ENCODE assay signal across 8 cellular contexts in genomic region chr19:7197169-7197759, GRCh38.
A peak's percentile ranks its signal among the peaks of the same experiment; 100 is the strongest.
DNase-seq lines count a peak whose midpoint lies in the region; ATAC-seq and TF ChIP-seq lines count a peak whose summit lies in the region.

No MANE protein-coding gene starts in this region.

- no peaks in the 10 kb centered on the region for H3F3A ChIP-seq in neural cell (ENCODE audit: insufficient read depth, low read length, poor library complexity, severe bottlenecking)

- no peaks in the 10 kb centered on the region for H3K9me2 ChIP-seq in neural cell (ENCODE audit: insufficient read depth, low read length)

- ATAC-seq in GM21576 (IDR thresholded peaks at IDR 0.05; ENCODE audit: unreplicated experiment): peak; percentile 61
- peak; percentile 88 for ATAC-seq in foreskin keratinocyte
- ATAC-seq in stimulated activated naive CD8-positive, alpha-beta T cell treated with anti-CD3 and anti-CD28 coated beads, Interleukin-15, Interleukin-2, amounts not matched to agents 100 U/mL and 50 U/mL, for 24 hours: peak; percentile 87

- H3K27ac ChIP-seq in foreskin keratinocyte (no peak overlapping the region), neural cell (ENCODE audit: low read length) (peak overlapping the region; percentile 87)

- TF ChIP-seq EP300 in Ishikawa (IDR thresholded peaks at IDR 0.05; ENCODE audit: borderline replicate concordance) (no peak), neural cell (conservative IDR thresholded peaks at IDR 0.05; ENCODE audit: poor library complexity, severe bottlenecking) (peak; percentile 67)

- DNase-seq in DMS114 treated with DMSO at 0.1 percent for 48 hours (lab: John Stamatoyannopoulos, UW; ENCODE audit: unreplicated experiment) (peak; percentile 60), SIG-M5 treated with dmso at 0.1 percent for 504 hours (lab: John Stamatoyannopoulos, UW; ENCODE audit: unreplicated experiment) (peak; percentile 92), foreskin keratinocyte (peak; percentile 58 to 88)
- peak; percentile 58 to 89 (median 77) for DNase-seq in activated naive CD4-positive, alpha-beta T cell (lab: John Stamatoyannopoulos, UW)
- peak; percentile 91 for DNase-seq in stimulated activated naive CD8-positive, alpha-beta T cell treated with anti-CD3 and anti-CD28 coated beads, Interleukin-15, Interleukin-2, amounts not matched to agents 100 U/mL and 50 U/mL, for 24 hours

- no peaks in the 10 kb centered on the region for H3K9me3 ChIP-seq in neural cell (ENCODE audit: low read length)

- peaks cover 4% of the 10 kb centered on the region for H3K4me1 ChIP-seq in foreskin keratinocyte

- peak overlapping the region; percentile 55 for H3K4me2 ChIP-seq in neural cell (ENCODE audit: low read length)

- no peaks in the 10 kb centered on the region for H3K79me2 ChIP-seq in neural cell (replicated peaks; ENCODE audit: insufficient read depth, low read length)

- TF ChIP-seq RAD21 in Ishikawa (IDR thresholded peaks at IDR 0.05; ENCODE audit: low read depth) (no peak), neural cell (conservative IDR thresholded peaks at IDR 0.05) (no peak)

- no peaks in the 10 kb centered on the region for H4K20me1 ChIP-seq in neural cell (ENCODE audit: insufficient read depth)

- H3K27me3 ChIP-seq in foreskin keratinocyte: peaks cover 2% of the 10 kb centered on the region
- H3K27me3 ChIP-seq in neural cell (ENCODE audit: insufficient read depth, low read depth, low read length): no peaks in the 10 kb centered on the region

- no peak for TF ChIP-seq CTCF in foreskin keratinocyte (conservative IDR thresholded peaks at IDR 0.05)
- peak; percentile 12 for TF ChIP-seq CTCF in neural cell (IDR thresholded peaks at IDR 0.05; ENCODE audit: poor library complexity, severe bottlenecking)

- H2AFZ ChIP-seq in neural cell (ENCODE audit: low read depth, low read length): peak overlapping the region; percentile 56

- peak overlapping the region; percentile 59 for H3K9ac ChIP-seq in neural cell (ENCODE audit: low read length)

- no peaks in the 10 kb centered on the region for H3K36me3 ChIP-seq in neural cell (ENCODE audit: insufficient read depth, low read length)

- H3K4me3 ChIP-seq in neural cell (ENCODE audit: low read length): peak overlapping the region; percentile 92

TF ChIP-seq in Ishikawa, 13 proteins besides CTCF, POLR2A, EP300 and RAD21:
- TF ChIP-seq ZBTB7A (IDR thresholded peaks at IDR 0.05; ENCODE audit: low read depth): peak; percentile 95
- TF ChIP-seq EGR1 (IDR thresholded peaks at IDR 0.05): no peak
- TF ChIP-seq YY1 (IDR thresholded peaks at IDR 0.05; ENCODE audit: low read depth): peak; percentile 60; the same call in 1 of the 2 replicates
- TF ChIP-seq MAX (IDR thresholded peaks at IDR 0.05): peak; percentile 74
- TF ChIP-seq FOXM1 (IDR thresholded peaks at IDR 0.05; ENCODE audit: borderline replicate concordance, low read depth): no peak

TF ChIP-seq in neural cell, 6 proteins besides CTCF, POLR2A, EP300 and RAD21:
- no peak for TF ChIP-seq EZH2 (IDR thresholded peaks at IDR 0.05; ENCODE audit: borderline replicate concordance, insufficient read depth, low read length, poor library complexity, severe bottlenecking)
- TF ChIP-seq MXI1 (conservative IDR thresholded peaks at IDR 0.05; ENCODE audit: poor library complexity, severe bottlenecking): peak; percentile 31
- no peak for TF ChIP-seq TAF1 (IDR thresholded peaks at IDR 0.05; ENCODE audit: low read depth)
- peak; percentile 59 for TF ChIP-seq POLR2AphosphoS5 (IDR thresholded peaks at IDR 0.05)
TF ChIP-seq in neural cell: peak in this region for 2.
